Comparison of ENCODE assay signal across 7 cellular contexts in genomic region chr10:43605850-43606322, GRCh38. TPM values are rescaled to one million over a fixed set of nuclear protein-coding genes. Genes with fewer than 3 reads are reported as not detected.
A peak's percentile ranks its signal among the peaks of the same experiment; 100 is the strongest.
DNase-seq lines count a peak whose midpoint lies in the region; ATAC-seq, FAIRE-seq and TF ChIP-seq lines count a peak whose summit lies in the region.

No MANE protein-coding gene starts in this region.

- H3K79me2 ChIP-seq in H1 (ENCODE audit: control insufficient read depth in 1 of 2, insufficient read depth in 2 of 2, low read length in 2 of 2) = no peaks in the 10 kb centered on the region

- H4K5ac ChIP-seq in H1 (ENCODE audit: insufficient read length, low read depth, low read length) = no peak overlapping the region

- H3K27me3 ChIP-seq in H1 (replicated peaks in 1 of 4; ENCODE audit: control insufficient read depth in 3 of 4, extremely low read depth in 1 of 4, insufficient read depth in 3 of 4, low read length in 3 of 4) = peaks cover 0 to 5% (median 2%) of the 10 kb centered on the region in 4 experiments; a peak in 3 of 7 replicates
- no peaks in the 10 kb centered on the region for H3K27me3 ChIP-seq in pancreas
- peaks cover 2% of the 10 kb centered on the region for H3K27me3 ChIP-seq in H7 (ENCODE audit: control insufficient read depth, insufficient read depth, low read length)

- peak overlapping the region; percentile 64 to 76 for H3K4me2 ChIP-seq in H1 (ENCODE audit: insufficient read depth in 1 of 2, low read depth in 2 of 2, low read length in 2 of 2)

- H3K9me3 ChIP-seq in KOPT-K1 (ENCODE audit: insufficient read depth, low read length, poor library complexity, severe bottlenecking) (peaks cover 5% of the 10 kb centered on the region), H1 (ENCODE audit: insufficient read depth in 2 of 2, low read depth in 1 of 2, low read length in 1 of 2) (peaks cover 5 to 12% of the 10 kb centered on the region in 2 experiments; a peak in 2 of 4 replicates), pancreas (no peaks in the 10 kb centered on the region)

- no peak overlapping the region for H3K18ac ChIP-seq in H1 (ENCODE audit: extremely low read depth, low read length)

- ATAC-seq in GM19463 (IDR thresholded peaks at IDR 0.05; ENCODE audit: unreplicated experiment) (peak; percentile 14), pancreas (peak; percentile 11 to 36 (median 29))

- no peaks in the 10 kb centered on the region for H4K20me1 ChIP-seq in H1 (replicated peaks in 1 of 2; ENCODE audit: control insufficient read depth in 1 of 2, insufficient read depth in 2 of 2, low read length in 2 of 2)

- peak overlapping the region in 3 of 4 experiments; percentile 47 to 69 (median 49); a peak in 6 of 8 replicates for H3K4me3 ChIP-seq in H1 (ENCODE audit: extremely low read depth in 1 of 4, insufficient read depth in 2 of 4, low read depth in 3 of 4, low read length in 4 of 4)
- peak overlapping the region; percentile 51 to 89 (median 87) for H3K4me3 ChIP-seq in pancreas
- no peak overlapping the region for H3K4me3 ChIP-seq in H7 (ENCODE audit: insufficient read depth, low read depth, low read length)

- H3K9ac ChIP-seq in H1 (replicated peaks in 1 of 4; ENCODE audit: extremely low read depth in 1 of 4, low read depth in 3 of 4, low read length in 3 of 4) = no peak overlapping the region

- H3K36me3 ChIP-seq in KOPT-K1 (ENCODE audit: insufficient read depth, low read length) (peaks cover 24% of the 10 kb centered on the region; the same call in 1 of the 2 replicates), H1 (ENCODE audit: control insufficient read depth in 2 of 4, insufficient read depth in 4 of 4, low read length in 3 of 4) (peaks cover 0 to 2% (median 0%) of the 10 kb centered on the region in 4 experiments; a peak in 3 of 8 replicates), pancreas (no peaks in the 10 kb centered on the region), H7 (replicated peaks; ENCODE audit: control insufficient read depth, insufficient read depth, low read length) (peaks cover 2% of the 10 kb centered on the region; the same call in 1 of the 2 replicates)

- WGBS in H1 (ENCODE audit: extremely low coverage in 1 of 2, insufficient coverage in 1 of 2, insufficient read length in 1 of 2, insufficient replicate concordance in 2 of 2, low coverage in 1 of 2, low lambda C conversion rate in 2 of 2, missing lambda C conversion rate in 1 of 2), 2 experiments = 63% methylated on average over 12 of the region's 12 CpGs; no CpG with 5 or more reads in 1 of the 2 experiments
- 42% methylated on average over 12 of the region's 12 CpGs for WGBS in pancreas, 2 donors

- H2BK12ac ChIP-seq in H1 (ENCODE audit: low read depth, low read length) = no peak overlapping the region

- H2BK120ac ChIP-seq in H1 (replicated peaks; ENCODE audit: low read depth, low read length) = no peak overlapping the region

- no peak overlapping the region for H2BK15ac ChIP-seq in H1 (ENCODE audit: low read length)

- H4K91ac ChIP-seq in H1 (replicated peaks; ENCODE audit: insufficient read length, low read length) = no peak overlapping the region

- TF ChIP-seq POLR2A in H1 (IDR thresholded peaks at IDR 0.05; ENCODE audit: control extremely low read depth in 1 of 2, low read depth in 2 of 2, low read length in 2 of 2) = no peak

- CTCF ChIA-PET in H1 (lab: Charles Lee; ENCODE audit: partially characterized antibody) = no interaction called here

- POLR2A ChIA-PET in H1 (lab: Charles Lee; ENCODE audit: partially characterized antibody) = interaction anchor here (1.7 kb wide), 1 partner anchor 44 kb away, joined by 3 read pairs; no protein-coding TSS in a partner anchor

- TF ChIP-seq EP300 in H1 (IDR thresholded peaks at IDR 0.05; ENCODE audit: borderline replicate concordance in 1 of 2, low read depth in 2 of 2, low read length in 2 of 2) = no peak

- no peak for TF ChIP-seq RAD21 in H1 (IDR thresholded peaks at IDR 0.05 in 1 of 2, conservative IDR thresholded peaks at IDR 0.05 in 1 of 2; ENCODE audit: low read depth in 2 of 2, low read length in 2 of 2)

- intact Hi-C loops in pancreas (cut with DNase I) = no loop called here

- DNase-seq in H1 (ENCODE audit: low read depth in 1 of 2, low spot score in 2 of 2) (no peak), pancreas (no peak), HPDE6-E6E7 (ENCODE audit: extremely low spot score) (no peak), NAMALWA (ENCODE audit: low spot score) (no peak), H7 (no peak)

- H2BK5ac ChIP-seq in H1 (ENCODE audit: low read depth, low read length) = no peak overlapping the region

- H3K4me1 ChIP-seq in H1 (replicated peaks in 1 of 4; ENCODE audit: control insufficient read depth in 3 of 4, insufficient read depth in 4 of 4, low read length in 3 of 4) (peaks cover 0 to 2% (median 0%) of the 10 kb centered on the region in 4 experiments; a peak in 1 of 7 replicates), pancreas (no peaks in the 10 kb centered on the region)

- no peak overlapping the region for H3K14ac ChIP-seq in H1 (ENCODE audit: insufficient read length)

- no peak for FAIRE-seq in H1 (lab: Jason Lieb, UNC)
- FAIRE-seq in pancreas (lab: Jason Lieb, UNC) = no peak

- TF ChIP-seq CTCF in H1 (IDR thresholded peaks at IDR 0.05; ENCODE audit: control extremely low read depth in 1 of 3, insufficient read depth in 1 of 3, low read depth in 1 of 3, low read length in 3 of 3) (no peak), pancreas (IDR thresholded peaks at IDR 0.05) (no peak)

- no peak overlapping the region for H3K56ac ChIP-seq in H1 (replicated peaks; ENCODE audit: insufficient read length, low read depth, low read length)

- no peak overlapping the region for H2BK20ac ChIP-seq in H1 (ENCODE audit: low read length)

- peak overlapping the region; percentile 69 for H3K27ac ChIP-seq in KOPT-K1 (ENCODE audit: low read depth, low read length, poor library complexity, severe bottlenecking)
- H3K27ac ChIP-seq in H1 (ENCODE audit: low read depth, low read length) = no peak overlapping the region
- H3K27ac ChIP-seq in pancreas = no peak overlapping the region

- no peak overlapping the region for H2AK5ac ChIP-seq in H1 (ENCODE audit: low read depth, low read length)

- no peaks in the 10 kb centered on the region for H3K79me1 ChIP-seq in H1 (ENCODE audit: low read depth, low read length)

- no peak overlapping the region for H3K23ac ChIP-seq in H1 (ENCODE audit: insufficient read length)

- H4K8ac ChIP-seq in H1 (ENCODE audit: extremely low read depth, insufficient read depth, low read length) = no peak overlapping the region

- no peaks in the 10 kb centered on the region; the same call in 1 of the 2 replicates for H3K23me2 ChIP-seq in H1 (ENCODE audit: low read depth, low read length)

- peak overlapping the region; percentile 31 for H2AFZ ChIP-seq in H1 (ENCODE audit: low read length)

- H3K4ac ChIP-seq in H1 (replicated peaks; ENCODE audit: insufficient read length, low read depth, low read length) = no peak overlapping the region

TF ChIP-seq in H1, 55 proteins besides CTCF, POLR2A, EP300 and RAD21 (continues in another document):
- TF ChIP-seq ASH2L (IDR thresholded peaks at IDR 0.05; ENCODE audit: low read length) (no peak), HDAC6 (IDR thresholded peaks at IDR 0.05; ENCODE audit: low read depth, low read length) (no peak), NANOG (IDR thresholded peaks at IDR 0.05; ENCODE audit: insufficient read depth, low read depth, low read length, poor library complexity, severe bottlenecking) (no peak), CBX5 (IDR thresholded peaks at IDR 0.05; ENCODE audit: low read depth, low read length) (no peak), CBX8 (IDR thresholded peaks at IDR 0.05; ENCODE audit: borderline replicate concordance, low read depth, low read length) (no peak), KDM4A (IDR thresholded peaks at IDR 0.05; ENCODE audit: low read depth, low read length, severe bottlenecking) (no peak), SP4 (IDR thresholded peaks at IDR 0.05; ENCODE audit: low read length) (no peak)

RNA-seq across cellular contexts. Expression of gene ZNF485, which starts 0.4 kb away (rescaled TPM):
- total RNA-seq in H1 (2021; fragmentation: NEBNext Ultra II Directional; extraction: Animal tissue kit (Norgen Biotek cat#: 25700)) = 5.9 and 8.2 TPM in 2 replicates
- polyA plus RNA-seq in H1 (2011; rRNA removed) (2.5 and 3.2 TPM in 2 replicates), pancreas (1 to 10 TPM; 2.8 to 3.3 TPM)
- 3.0 TPM for polyA plus RNA-seq in H1 (2011; cell fraction: cytosol; rRNA removed)
- 6.5 TPM for polyA plus RNA-seq in H1 (2011; cell fraction: nucleus; rRNA removed)
- polyA plus RNA-seq in H1 (2012, experiment 1 of 2) = 2.7 to 4.3 TPM (median 3.3 TPM) in 4 replicates
- 0.30 TPM for polyA plus RNA-seq in H1 (2012, experiment 2 of 2)
- polyA plus RNA-seq in H1 (2013, experiment 1 of 2) = 5.5 TPM
- polyA plus RNA-seq in H1 (2013, experiment 2 of 2) = 4.3 TPM
- polyA minus RNA-seq in H1 (2011; rRNA and poly(A)+ RNA removed) = 7.4 and 7.9 TPM in 2 replicates
- 10.9 TPM for polyA minus RNA-seq in H1 (2011; cell fraction: cytosol; rRNA and poly(A)+ RNA removed)
- 21.3 TPM for polyA minus RNA-seq in H1 (2011; cell fraction: nucleus; rRNA and poly(A)+ RNA removed)
- 1 to 10 TPM; 3.5 to 5.7 (median 4.3) TPM for total RNA-seq in pancreas
- 3.7 and 4.9 TPM in 2 replicates for total RNA-seq in H7 (2014; rRNA removed; shearing (Covaris generic))

RNA-seq across cellular contexts. Expression of gene ZNF239, which starts 31.5 kb away (rescaled TPM):
- total RNA-seq in H1 (2021; fragmentation: NEBNext Ultra II Directional; extraction: Animal tissue kit (Norgen Biotek cat#: 25700)) = 10.3 and 11.4 TPM in 2 replicates
- polyA plus RNA-seq in H1 (2011; rRNA removed) (1.3 and 2.4 TPM in 2 replicates), pancreas (1 to 10 TPM; 4.8 to 5.1 TPM)
- 3.2 TPM for polyA plus RNA-seq in H1 (2011; cell fraction: cytosol; rRNA removed)
- 3.0 TPM for polyA plus RNA-seq in H1 (2011; cell fraction: nucleus; rRNA removed)
- 3.3 to 6.3 TPM (median 3.4 TPM) in 4 replicates for polyA plus RNA-seq in H1 (2012, experiment 1 of 2)
- polyA plus RNA-seq in H1 (2012, experiment 2 of 2) = 0.50 TPM
- polyA plus RNA-seq in H1 (2013, experiment 1 of 2) = 7.0 TPM
- polyA plus RNA-seq in H1 (2013, experiment 2 of 2) = 6.2 TPM
- polyA minus RNA-seq in H1 (2011; rRNA and poly(A)+ RNA removed) = 8.7 and 11.6 TPM in 2 replicates
- 3.3 TPM for polyA minus RNA-seq in H1 (2011; cell fraction: cytosol; rRNA and poly(A)+ RNA removed)
- polyA minus RNA-seq in H1 (2011; cell fraction: nucleus; rRNA and poly(A)+ RNA removed) = 9.8 TPM
- 1 to 10 TPM; 1.2 to 3.5 (median 2.4) TPM for total RNA-seq in pancreas
- 2.7 and 3.0 TPM in 2 replicates for total RNA-seq in H7 (2014; rRNA removed; shearing (Covaris generic))

RNA-seq across cellular contexts. Expression of gene ZNF32, which starts 42.8 kb away (rescaled TPM):
- total RNA-seq in H1 (2021; fragmentation: NEBNext Ultra II Directional; extraction: Animal tissue kit (Norgen Biotek cat#: 25700)) = 21.7 and 22.5 TPM in 2 replicates
- polyA plus RNA-seq in H1 (2011; rRNA removed) (7.3 and 17.2 TPM in 2 replicates), pancreas (10 to 100 TPM; 46.1 to 56.3 TPM)
- polyA plus RNA-seq in H1 (2011; cell fraction: cytosol; rRNA removed) = 20.1 TPM
- polyA plus RNA-seq in H1 (2011; cell fraction: nucleus; rRNA removed) = 10.5 TPM
- polyA plus RNA-seq in H1 (2012, experiment 1 of 2) = 22.8 to 28.3 TPM (median 24.6 TPM) in 4 replicates
- 7.2 TPM for polyA plus RNA-seq in H1 (2012, experiment 2 of 2)
- polyA plus RNA-seq in H1 (2013, experiment 1 of 2) = 19.1 TPM
- 21.2 TPM for polyA plus RNA-seq in H1 (2013, experiment 2 of 2)
- polyA minus RNA-seq in H1 (2011; rRNA and poly(A)+ RNA removed) = 10.7 and 16.8 TPM in 2 replicates
- polyA minus RNA-seq in H1 (2011; cell fraction: cytosol; rRNA and poly(A)+ RNA removed) = 5.1 TPM
- 10.4 TPM for polyA minus RNA-seq in H1 (2011; cell fraction: nucleus; rRNA and poly(A)+ RNA removed)
- total RNA-seq in pancreas = 10 to 100 TPM; 14.8 to 24.5 (median 19.5) TPM
- 24.8 and 27.5 TPM in 2 replicates for total RNA-seq in H7 (2014; rRNA removed; shearing (Covaris generic))
